In genomic region chr3:148816427-148816826, GRCh38 we compare ENCODE assay signal across 20 cellular contexts. TPM values are rescaled to one million over a fixed set of nuclear protein-coding genes. Genes with fewer than 3 reads are reported as not detected.
"Had no signal": no experiment of that assay in that cellular context is flagged by ENCODE, and none has a peak within 500 bp of the region (broad histone marks: within the 10 kb centered on the region; RNA-seq: fewer than 3 reads in every experiment).

No MANE protein-coding gene starts in this region.

- H3K4me3 ChIP-seq: heart left ventricle, right atrium auricular region, sigmoid colon, skin epidermis had no signal

- DNase-seq: cortex of kidney; effector memory CD4-positive, alpha-beta T cell; heart left ventricle; kidney glomerular epithelial cell; mammary epithelial cell; naive thymus-derived CD4-positive, alpha-beta T cell; nephron progenitor cell; sigmoid colon; stimulated activated CD4-positive, alpha-beta T cell treated with anti-CD3 and anti-CD28 coated beads, Interleukin-2, amount 100 ng/mL, for 24 hours; stimulated activated CD4-positive, alpha-beta T cell treated with anti-CD3 and anti-CD28 coated beads, Interleukin-4, amount 100 ng/mL, for 4 hours; stimulated activated naive B cell treated with anti-CD40 and anti-IgM and Interleukin-4, amounts not matched to agents 10 μg/mL and 1 μg/mL and 100 μg/mL, for 72 hours; stimulated activated naive CD8-positive, alpha-beta T cell treated with anti-CD3 and anti-CD28 coated beads, Interleukin-15, amount 100 ng/mL, for 72 hours; trophoblast cell had no signal

- ATAC-seq: esophagus mucosa; heart left ventricle; naive thymus-derived CD4-positive, alpha-beta T cell; stimulated activated naive B cell treated with anti-CD40 and anti-IgM and Interleukin-4, amounts not matched to agents 10 μg/mL and 1 μg/mL and 100 μg/mL, for 72 hours; stimulated activated naive CD8-positive, alpha-beta T cell treated with anti-CD3 and anti-CD28 coated beads, Interleukin-15, amount 100 ng/mL, for 72 hours had no signal

- H3K27ac ChIP-seq: heart left ventricle, right atrium auricular region, sigmoid colon, skin epidermis had no signal

- H3K36me3 ChIP-seq: heart left ventricle, right atrium auricular region, sigmoid colon had no signal

- H3K4me1 ChIP-seq: heart left ventricle, right atrium auricular region, sigmoid colon had no signal

- H3K9me3 ChIP-seq: right atrium auricular region, sigmoid colon had no signal

- H3K27me3 ChIP-seq: heart left ventricle, right atrium auricular region, sigmoid colon had no signal

RNA-seq across cellular contexts. Expression of gene CPB1, which starts 11.2 kb away (rescaled TPM):
- total RNA-seq: esophagus mucosa; fibroblast of lung; frontal cortex; mammary epithelial cell; mononuclear cell; naive thymus-derived CD4-positive, alpha-beta T cell; urinary bladder had no signal
- polyA plus RNA-seq: mammary epithelial cell; naive thymus-derived CD4-positive, alpha-beta T cell had no signal

RNA-seq across cellular contexts. Expression of gene CPA3, which starts 48.7 kb away (rescaled TPM):
- total RNA-seq: fibroblast of lung, frontal cortex, mammary epithelial cell had no signal
- polyA plus RNA-seq: mammary epithelial cell; naive thymus-derived CD4-positive, alpha-beta T cell had no signal
